13 cellular contexts compared by ENCODE assay signal in genomic region chr7:84113286-84113685, GRCh38.
DNase-seq lines count a peak whose midpoint lies in the region; ATAC-seq, FAIRE-seq and TF ChIP-seq lines count a peak whose summit lies in the region.
"Had no signal": no experiment of that assay in that cellular context is flagged by ENCODE, and none has a peak within 500 bp of the region (broad histone marks: within the 10 kb centered on the region; RNA-seq: fewer than 3 reads in every experiment).

No MANE protein-coding gene starts in this region.

- no peak for TF ChIP-seq POLR2A in spleen (IDR thresholded peaks at IDR 0.05)

- in situ Hi-C loops in brain microvascular endothelial cell (cut with HindIII; ENCODE audit: low pct_ligation_motif_present, low sequenced_read_pairs), result no loop called here

- no peak for ATAC-seq in HG02938 (IDR thresholded peaks at IDR 0.05; ENCODE audit: unreplicated experiment)
- ATAC-seq: GM12878, psoas muscle, upper lobe of right lung had no signal

- H3K4me3 ChIP-seq in HUES48 (ENCODE audit: low read depth, low read length) (no peak overlapping the region), brain microvascular endothelial cell (ENCODE audit: low read depth, low read length) (no peak overlapping the region), keratinocyte (ENCODE audit: control insufficient read depth in 2 of 3, extremely low read depth in 1 of 3, insufficient read depth in 2 of 3, low read depth in 1 of 3, low read length in 3 of 3) (no peak overlapping the region), spleen (no peak overlapping the region)
- H3K4me3 ChIP-seq: cardiac muscle cell, GM12878, psoas muscle, upper lobe of right lung had no signal

- 41 to 63% (median 50%) methylated on average over 2 of the region's 2 CpGs for WGBS in spleen, 5 donors

- FAIRE-seq in keratinocyte (lab: Jason Lieb, UNC), result no peak
- FAIRE-seq: GM12878 had no signal

- intact Hi-C loops in spleen (cut with DNase I; ENCODE audit: low total_unique reads), result no loop called here

- H3K4me1 ChIP-seq in HUES48 (ENCODE audit: control insufficient read depth, insufficient read depth, low read length) (peaks cover 70% of the 10 kb centered on the region), keratinocyte (ENCODE audit: control insufficient read depth, extremely low read depth, insufficient read depth, low read length) (peaks cover 5% of the 10 kb centered on the region), spleen (peaks cover 0 to 12% (median 4%) of the 10 kb centered on the region in 6 donors)
- H3K4me1 ChIP-seq: psoas muscle had no signal

- no peaks in the 10 kb centered on the region for H3K79me2 ChIP-seq in keratinocyte (ENCODE audit: control insufficient read depth, insufficient read depth, low read length)

- TF ChIP-seq CTCF in brain microvascular endothelial cell (IDR thresholded peaks at IDR 0.05; ENCODE audit: low read depth, low read length, missing control alignments), result no peak
- TF ChIP-seq CTCF in keratinocyte (optimal IDR thresholded peaks at IDR 0.05 in 1 of 3, IDR thresholded peaks at IDR 0.05 in 1 of 3, conservative IDR thresholded peaks at IDR 0.05 in 1 of 3; ENCODE audit: extremely low read depth in 1 of 3, insufficient read depth in 2 of 3, low read length in 3 of 3), result no peak
- no peak for TF ChIP-seq CTCF in spleen (IDR thresholded peaks at IDR 0.05 in 8 of 11, conservative IDR thresholded peaks at IDR 0.05 in 3 of 11)

- H3K4me2 ChIP-seq in keratinocyte (ENCODE audit: control insufficient read depth, extremely low read depth, insufficient read depth, low read depth, low read length), result no peak overlapping the region

- dilution Hi-C loops in keratinocyte (cut with MboI; ENCODE audit: extremely low pct_ligation_motif_present, low sequenced_read_pairs), result no loop called here

- DNase-seq in brain microvascular endothelial cell, result peak; percentile 3
- DNase-seq in keratinocyte (ENCODE audit: low read depth, low spot score), result no peak
- no peak for DNase-seq in spleen
- no peak for DNase-seq in NCI-H1436 (lab: John Stamatoyannopoulos, UW)
- no peak for DNase-seq in cerebellar cortex (ENCODE audit: low spot score)
- DNase-seq: C1 segment of cervical spinal cord; psoas muscle; stimulated activated CD4-positive, alpha-beta T cell treated with anti-CD3 and anti-CD28 coated beads, Interleukin-4, amount 100 ng/mL, for 1 hour; upper lobe of right lung had no signal

- no peaks in the 10 kb centered on the region for H4K20me1 ChIP-seq in keratinocyte (ENCODE audit: control insufficient read depth, extremely low read depth, insufficient read depth, low read length)

- peak overlapping the region; percentile 22 for H3K27ac ChIP-seq in HUES48 (ENCODE audit: low read depth, low read length)
- peak overlapping the region; percentile 19 for H3K27ac ChIP-seq in brain microvascular endothelial cell
- H3K27ac ChIP-seq in keratinocyte (ENCODE audit: control insufficient read depth, insufficient read depth, low read length), result no peak overlapping the region
- peak overlapping the region; percentile 9 to 71 (median 42) for H3K27ac ChIP-seq in spleen
- H3K27ac ChIP-seq: cardiac muscle cell, psoas muscle, upper lobe of right lung had no signal

- H3K9me3 ChIP-seq in HUES48 (ENCODE audit: control insufficient read depth, insufficient read depth, low read length) (no peaks in the 10 kb centered on the region), keratinocyte (ENCODE audit: control insufficient read depth, low read depth, low read length) (no peaks in the 10 kb centered on the region), spleen (no peaks in the 10 kb centered on the region)
- H3K9me3 ChIP-seq: psoas muscle, upper lobe of right lung had no signal

- no peaks in the 10 kb centered on the region for H3K9me1 ChIP-seq in keratinocyte (ENCODE audit: control insufficient read depth, extremely low read depth, insufficient read depth, low read length)

- H3K36me3 ChIP-seq in HUES48 (ENCODE audit: control insufficient read depth, insufficient read depth, low read length) (no peaks in the 10 kb centered on the region; the same call in 1 of the 2 replicates), brain microvascular endothelial cell (replicated peaks) (no peaks in the 10 kb centered on the region), keratinocyte (ENCODE audit: control insufficient read depth in 2 of 2, extremely low read depth in 1 of 2, insufficient read depth in 2 of 2, low read length in 2 of 2) (no peaks in the 10 kb centered on the region), spleen (no peaks in the 10 kb centered on the region)
- H3K36me3 ChIP-seq: upper lobe of right lung had no signal

- H2AFZ ChIP-seq in keratinocyte (ENCODE audit: control insufficient read depth, low read length), result peak overlapping the region; percentile 67

- H3K27me3 ChIP-seq in HUES48 (ENCODE audit: control insufficient read depth, insufficient read depth, low read length) (no peaks in the 10 kb centered on the region), brain microvascular endothelial cell (replicated peaks) (no peaks in the 10 kb centered on the region), keratinocyte (ENCODE audit: control insufficient read depth, extremely low read depth, insufficient read depth, low read length) (no peaks in the 10 kb centered on the region), spleen (replicated peaks in 1 of 7) (no peaks in the 10 kb centered on the region)
- H3K27me3 ChIP-seq: cardiac muscle cell, upper lobe of right lung had no signal

- H3K9ac ChIP-seq in HUES48 (ENCODE audit: low read depth, low read length) (no peak overlapping the region), keratinocyte (ENCODE audit: control insufficient read depth, extremely low read depth, insufficient read depth, low read length) (no peak overlapping the region)
